ENCODE assay signal across 15 cellular contexts in the genomic region with DNA sequence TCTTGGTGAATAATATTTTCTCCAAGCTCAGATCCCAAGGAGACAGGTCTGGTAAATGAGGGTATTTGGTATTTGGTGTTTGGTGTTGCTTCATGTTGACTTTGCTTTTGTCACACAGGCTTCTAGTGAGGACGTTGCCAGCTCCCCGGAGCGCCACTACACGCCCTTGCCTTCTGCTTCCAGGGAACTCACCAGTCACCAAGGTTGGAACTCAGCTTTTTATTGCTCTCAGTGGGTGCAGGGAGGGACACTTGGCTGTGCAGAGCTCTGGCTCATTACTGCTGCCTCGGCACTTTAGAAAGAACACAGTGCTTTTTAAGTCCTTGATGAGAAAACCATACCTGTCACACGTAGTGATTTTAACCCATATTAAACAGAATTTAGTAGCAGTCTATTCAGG.
DNase-seq lines count a peak whose midpoint lies in the region; ATAC-seq and TF ChIP-seq lines count a peak whose summit lies in the region.
"Had no signal": no experiment of that assay in that cellular context is flagged by ENCODE, and none has a peak within 500 bp of the region (broad histone marks: within the 10 kb centered on the region; RNA-seq: fewer than 3 reads in every experiment).

No MANE protein-coding gene starts in this region.

- intact Hi-C loops in heart right ventricle (cut with DNase I), result loop anchor here in 1 of 10 donors (10.0 kb wide), 1 partner anchor 221 kb away; no protein-coding TSS in a partner anchor
- intact Hi-C loops in posterior vena cava (cut with DNase I), result no loop called here

- no peaks in the 10 kb centered on the region for H3K27me3 Mint-ChIP-seq in stimulated activated memory B cell treated with anti-CD40 and anti-IgM and Interleukin-4, amounts not matched to agents 10 μg/mL and 1 μg/mL and 100 μg/mL, for 72 hours
- H3K27me3 Mint-ChIP-seq in stimulated activated naive B cell treated with anti-CD40 and anti-IgM and Interleukin-4, amounts not matched to agents 10 μg/mL and 1 μg/mL and 100 μg/mL, for 72 hours, result peaks cover 0 to 4% of the 10 kb centered on the region in 2 donors
- H3K27me3 Mint-ChIP-seq: activated naive CD4-positive, alpha-beta T cell treated with anti-CD3 and anti-CD28 coated beads, Interleukin-2, amount 10 ng/mL, durations not matched to agents 7 days and 5 days had no signal

- 32 to 56% methylated on average over 6 of the region's 6 CpGs for WGBS in heart right ventricle, 2 donors

- peak in 7 of 8 donors; percentile 47 to 94 (median 79) for ATAC-seq in heart right ventricle
- no peak for ATAC-seq in activated CD4-positive, CD25-positive, alpha-beta regulatory T cell treated with anti-CD3 and anti-CD28 coated beads, Interleukin-2, amount 50 U/mL, for 24 hours
- no peak for ATAC-seq in stimulated activated memory B cell treated with anti-CD40 and anti-IgM and Interleukin-4, amounts not matched to agents 10 μg/mL and 1 μg/mL and 100 μg/mL, for 72 hours
- ATAC-seq in GM21515 (IDR thresholded peaks at IDR 0.05; ENCODE audit: unreplicated experiment), result no peak
- ATAC-seq in stimulated activated naive B cell treated with anti-CD40 and anti-IgM and Interleukin-4, amounts not matched to agents 10 μg/mL and 1 μg/mL and 100 μg/mL, for 72 hours (replicated peaks), result no peak

- H3K4me3 Mint-ChIP-seq in stimulated activated memory B cell treated with anti-CD40 and anti-IgM and Interleukin-4, amounts not matched to agents 10 μg/mL and 1 μg/mL and 100 μg/mL, for 72 hours, result no peak overlapping the region
- H3K4me3 Mint-ChIP-seq in stimulated activated naive B cell treated with anti-CD40 and anti-IgM and Interleukin-4, amounts not matched to agents 10 μg/mL and 1 μg/mL and 100 μg/mL, for 72 hours, result no peak overlapping the region
- H3K4me3 Mint-ChIP-seq: activated naive CD4-positive, alpha-beta T cell treated with anti-CD3 and anti-CD28 coated beads, Interleukin-2, amount 10 ng/mL, durations not matched to agents 7 days and 5 days had no signal

- H3K27ac Mint-ChIP-seq in stimulated activated memory B cell treated with anti-CD40 and anti-IgM and Interleukin-4, amounts not matched to agents 10 μg/mL and 1 μg/mL and 100 μg/mL, for 72 hours, result no peak overlapping the region
- no peak overlapping the region for H3K27ac Mint-ChIP-seq in stimulated activated naive B cell treated with anti-CD40 and anti-IgM and Interleukin-4, amounts not matched to agents 10 μg/mL and 1 μg/mL and 100 μg/mL, for 72 hours
- H3K27ac Mint-ChIP-seq: activated naive CD4-positive, alpha-beta T cell treated with anti-CD3 and anti-CD28 coated beads, Interleukin-2, amount 10 ng/mL, durations not matched to agents 7 days and 5 days had no signal

- no peaks in the 10 kb centered on the region for H3K9me3 Mint-ChIP-seq in stimulated activated memory B cell treated with anti-CD40 and anti-IgM and Interleukin-4, amounts not matched to agents 10 μg/mL and 1 μg/mL and 100 μg/mL, for 72 hours
- H3K9me3 Mint-ChIP-seq in stimulated activated naive B cell treated with anti-CD40 and anti-IgM and Interleukin-4, amounts not matched to agents 10 μg/mL and 1 μg/mL and 100 μg/mL, for 72 hours, result peaks cover 0 to 4% of the 10 kb centered on the region in 2 donors
- H3K9me3 Mint-ChIP-seq: activated naive CD4-positive, alpha-beta T cell treated with anti-CD3 and anti-CD28 coated beads, Interleukin-2, amount 10 ng/mL, durations not matched to agents 7 days and 5 days had no signal

- H3K9me3 ChIP-seq in heart right ventricle, result no peaks in the 10 kb centered on the region
- H3K9me3 ChIP-seq: BLaER1 treated with 17β-estradiol and CSF1 and Interleukin-3, amounts not matched to agents 10 nM and 100 nM; neutrophil had no signal

- H3K4me1 ChIP-seq in heart right ventricle, result peaks cover 0 to 9% (median 0%) of the 10 kb centered on the region in 9 donors
- H3K4me1 ChIP-seq: BLaER1 treated with 17β-estradiol and CSF1 and Interleukin-3, amounts not matched to agents 10 nM and 100 nM had no signal

- H3K4me1 Mint-ChIP-seq in stimulated activated memory B cell treated with anti-CD40 and anti-IgM and Interleukin-4, amounts not matched to agents 10 μg/mL and 1 μg/mL and 100 μg/mL, for 72 hours, result no peaks in the 10 kb centered on the region
- no peaks in the 10 kb centered on the region for H3K4me1 Mint-ChIP-seq in stimulated activated naive B cell treated with anti-CD40 and anti-IgM and Interleukin-4, amounts not matched to agents 10 μg/mL and 1 μg/mL and 100 μg/mL, for 72 hours
- H3K4me1 Mint-ChIP-seq: activated naive CD4-positive, alpha-beta T cell treated with anti-CD3 and anti-CD28 coated beads, Interleukin-2, amount 10 ng/mL, durations not matched to agents 7 days and 5 days had no signal

- peak; percentile 23 for DNase-seq in GM03348 (ENCODE audit: low spot score)
- peak; percentile 82 for DNase-seq in NCI-H345 (lab: John Stamatoyannopoulos, UW)
- DNase-seq in heart right ventricle, result peak in 1 of 2 donors; percentile 44
- peak; percentile 83 for DNase-seq in posterior vena cava (ENCODE audit: low spot score)
- DNase-seq in stimulated activated naive B cell treated with anti-CD40 and anti-IgM and Interleukin-4, amounts not matched to agents 10 μg/mL and 1 μg/mL and 100 μg/mL, for 72 hours, result no peak
- DNase-seq: activated naive CD4-positive, alpha-beta T cell treated with anti-CD3 and anti-CD28 coated beads, Interleukin-2, amount 10 ng/mL, durations not matched to agents 7 days and 5 days; cortex of kidney; GDM1; NCI-H1105; RPMI8226 had no signal

- no peaks in the 10 kb centered on the region for H3K27me3 ChIP-seq in heart right ventricle
- H3K27me3 ChIP-seq: BLaER1 treated with 17β-estradiol and CSF1 and Interleukin-3, amounts not matched to agents 10 nM and 100 nM; neutrophil had no signal

- no peak overlapping the region for H3K27ac ChIP-seq in heart right ventricle
- H3K27ac ChIP-seq: BLaER1 treated with 17β-estradiol and CSF1 and Interleukin-3, amounts not matched to agents 10 nM and 100 nM; neutrophil had no signal

- H3K36me3 Mint-ChIP-seq in stimulated activated memory B cell treated with anti-CD40 and anti-IgM and Interleukin-4, amounts not matched to agents 10 μg/mL and 1 μg/mL and 100 μg/mL, for 72 hours, result no peaks in the 10 kb centered on the region
- H3K36me3 Mint-ChIP-seq in stimulated activated naive B cell treated with anti-CD40 and anti-IgM and Interleukin-4, amounts not matched to agents 10 μg/mL and 1 μg/mL and 100 μg/mL, for 72 hours, result no peaks in the 10 kb centered on the region
- H3K36me3 Mint-ChIP-seq: activated naive CD4-positive, alpha-beta T cell treated with anti-CD3 and anti-CD28 coated beads, Interleukin-2, amount 10 ng/mL, durations not matched to agents 7 days and 5 days had no signal

- TF ChIP-seq CTCF in heart right ventricle (IDR thresholded peaks at IDR 0.05), result no peak

- H3K4me3 ChIP-seq in heart right ventricle, result no peak overlapping the region
- H3K4me3 ChIP-seq: BLaER1 treated with 17β-estradiol and CSF1 and Interleukin-3, amounts not matched to agents 10 nM and 100 nM had no signal

- no peaks in the 10 kb centered on the region for H3K36me3 ChIP-seq in heart right ventricle
- H3K36me3 ChIP-seq: BLaER1 treated with 17β-estradiol and CSF1 and Interleukin-3, amounts not matched to agents 10 nM and 100 nM; neutrophil had no signal

Comparison
In these comparisons a context has a peak if more than half of its experiments do, and no peak if none do; other contexts are left out.
1. ATAC-seq: peak in heart right ventricle (7 of 8); none in activated CD4-positive, CD25-positive, alpha-beta regulatory T cell treated with anti-CD3 and anti-CD28 coated beads, Interleukin-2, amount 50 U/mL, for 24 hours (0 of 2), stimulated activated memory B cell treated with anti-CD40 and anti-IgM and Interleukin-4, amounts not matched to agents 10 μg/mL and 1 μg/mL and 100 μg/mL, for 72 hours (single experiment), GM21515 (single experiment) and stimulated activated naive B cell treated with anti-CD40 and anti-IgM and Interleukin-4, amounts not matched to agents 10 μg/mL and 1 μg/mL and 100 μg/mL, for 72 hours (0 of 2).